27 cellular contexts compared by ENCODE assay signal in the genomic region with DNA sequence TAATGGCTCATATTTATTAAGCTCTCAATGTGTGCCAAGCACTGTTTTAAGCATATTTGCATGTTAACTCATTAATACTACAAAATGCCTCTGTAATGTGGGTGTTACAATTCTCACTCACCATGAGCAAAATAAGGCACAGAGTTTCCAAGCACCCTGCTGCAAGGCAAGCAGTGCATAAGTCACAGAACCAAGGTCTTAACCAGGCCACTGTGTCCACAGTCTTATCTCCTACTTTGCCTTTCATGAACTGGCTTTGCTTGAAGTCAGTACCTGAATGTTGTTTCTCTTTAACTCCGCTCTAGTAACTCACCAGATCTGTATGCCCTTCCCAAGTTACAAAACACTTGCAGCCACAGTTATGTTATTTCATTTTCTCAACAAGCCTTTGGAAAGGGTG.
"Had no signal": no experiment of that assay in that cellular context is flagged by ENCODE, and none has a peak within 500 bp of the region (broad histone marks: within the 10 kb centered on the region; RNA-seq: fewer than 3 reads in every experiment).

No MANE protein-coding gene starts in this region.

- H3K4me3 ChIP-seq: stomach, suprapubic skin, testis, thoracic aorta, thyroid gland, tibial artery, tibial nerve, transverse colon, upper lobe of left lung, upper lobe of right lung, uterus, vagina had no signal

- H3K27ac ChIP-seq: stomach, suprapubic skin, testis, thoracic aorta, thyroid gland, tibial artery, tibial nerve, transverse colon, upper lobe of left lung, upper lobe of right lung, uterus, vagina had no signal

- ATAC-seq: stimulated activated effector memory CD8-positive, alpha-beta T cell treated with anti-CD3 and anti-CD28 coated beads, Interleukin-12 subunit alpha, Interleukin-12 subunit beta, amount 100 ng/mL, for 72 hours; stimulated activated memory B cell treated with anti-CD40 and anti-IgM and Interleukin-4, amounts not matched to agents 10 μg/mL and 1 μg/mL and 100 μg/mL, for 72 hours; stimulated activated naive B cell treated with anti-CD40 and anti-IgM and Interleukin-4, amounts not matched to agents 10 μg/mL and 1 μg/mL and 100 μg/mL, for 72 hours; stimulated activated naive CD8-positive, alpha-beta T cell treated with anti-CD3 and anti-CD28 coated beads, Interleukin-15, amount 100 ng/mL, for 72 hours; stimulated activated naive CD8-positive, alpha-beta T cell treated with anti-CD3 and anti-CD28 coated beads, Interleukin-15, Interleukin-2, amounts not matched to agents 100 U/mL and 50 U/mL, for 24 hours; upper lobe of right lung had no signal

- H3K36me3 ChIP-seq: stomach, suprapubic skin, thoracic aorta, thyroid gland, tibial artery, tibial nerve, transverse colon, upper lobe of left lung, upper lobe of right lung, uterus, vagina had no signal

- DNase-seq: stimulated activated CD4-positive, alpha-beta T cell treated with anti-CD3 and anti-CD28 coated beads, Interleukin-2, amount 100 ng/mL, for 48 hours; stimulated activated CD4-positive, alpha-beta T cell treated with anti-CD3 and anti-CD28 coated beads, Interleukin-4, amount 100 ng/mL, for 1 hour; stimulated activated CD4-positive, alpha-beta T cell treated with anti-CD3 and anti-CD28 coated beads, Interleukin-4, amount 100 ng/mL, for 24 hours; stimulated activated CD4-positive, alpha-beta T cell treated with anti-CD3 and anti-CD28 coated beads, Interleukin-4, amount 100 ng/mL, for 4 hours; stimulated activated CD8-positive, alpha-beta memory T cell treated with anti-CD3 and anti-CD28 coated beads, Interleukin-4, amount 100 ng/mL, for 48 hours; stimulated activated naive B cell treated with anti-CD40 and anti-IgM and Interleukin-4, amounts not matched to agents 10 μg/mL and 1 μg/mL and 100 μg/mL, for 72 hours; stimulated activated naive CD4-positive, alpha-beta T cell; stimulated activated naive CD4-positive, alpha-beta T cell treated with Interleukin-2 at 50 U/mL for 16 hours; stimulated activated naive CD8-positive, alpha-beta T cell treated with anti-CD3 and anti-CD28 coated beads, Interleukin-15, amount 100 ng/mL, for 72 hours; stimulated activated naive CD8-positive, alpha-beta T cell treated with anti-CD3 and anti-CD28 coated beads, Interleukin-15, Interleukin-2, amounts not matched to agents 100 U/mL and 50 U/mL, for 24 hours; stomach; substantia nigra; testis; thyroid gland; tibial artery; transverse colon; trophoblast cell; upper lobe of left lung; upper lobe of right lung; uterus had no signal

- FAIRE-seq: urothelium cell line had no signal

- H3K4me1 ChIP-seq: suprapubic skin, testis, thyroid gland, tibial artery, tibial nerve, transverse colon, upper lobe of left lung, upper lobe of right lung, uterus, vagina had no signal

- H3K9me3 ChIP-seq: stomach, suprapubic skin, testis, thoracic aorta, thyroid gland, tibial artery, tibial nerve, transverse colon, upper lobe of left lung, upper lobe of right lung, uterus, vagina had no signal

- H3K27me3 ChIP-seq: stomach, suprapubic skin, testis, thyroid gland, tibial artery, tibial nerve, transverse colon, upper lobe of left lung, upper lobe of right lung, uterus, vagina had no signal
